Comparison of ENCODE assay signal across 8 cellular contexts in genomic region chr3:183895296-183895695, GRCh38. TPM values are rescaled to one million over a fixed set of nuclear protein-coding genes. Genes with fewer than 3 reads are reported as not detected.
DNase-seq lines count a peak whose midpoint lies in the region; ATAC-seq and TF ChIP-seq lines count a peak whose summit lies in the region.

No MANE protein-coding gene starts in this region.

- H3K4me1 ChIP-seq in osteoblast (ENCODE audit: insufficient read depth, low read length) = no peaks in the 10 kb centered on the region

- H3K4me2 ChIP-seq in osteoblast (ENCODE audit: insufficient read depth, low read length) = no peak overlapping the region

- TF ChIP-seq CTCF in osteoblast (IDR thresholded peaks at IDR 0.05; ENCODE audit: extremely low read depth, low read depth, low read length) = peak; percentile 91

- no peaks in the 10 kb centered on the region for H3K9me3 ChIP-seq in osteoblast (ENCODE audit: low read depth, low read length)

- no peaks in the 10 kb centered on the region for H4K20me1 ChIP-seq in osteoblast (ENCODE audit: insufficient read depth, low read length)

- peaks cover 30% of the 10 kb centered on the region for H3K27me3 ChIP-seq in osteoblast (ENCODE audit: insufficient read depth, low read length)

- DNase-seq in COLO668 (lab: John Stamatoyannopoulos, UW; ENCODE audit: unreplicated experiment) (peak; percentile 2), NCI-H2171 treated with DMSO at 0.1 percent for 48 hours (lab: John Stamatoyannopoulos, UW) (peak; percentile 58), fibroblast of the conjunctiva (ENCODE audit: low read depth) (peak; percentile 45), osteoblast (ENCODE audit: insufficient read length, low spot score, missing footprints) (peak; percentile 91)
- DNase-seq in activated CD4-positive, alpha-beta T cell treated with anti-CD3 and anti-CD28 coated beads for 4 hours = peak; percentile 21 to 24

- H3K4me3 ChIP-seq in osteoblast (ENCODE audit: insufficient read depth, low read length) = no peak overlapping the region

- H3K36me3 ChIP-seq in osteoblast (ENCODE audit: insufficient read depth, low read length) = no peaks in the 10 kb centered on the region

- ATAC-seq in GM21515 (IDR thresholded peaks at IDR 0.05; ENCODE audit: unreplicated experiment) (peak; percentile 66), HG03097 (IDR thresholded peaks at IDR 0.05; ENCODE audit: low FRiP score, unreplicated experiment) (no peak), HG03354 (IDR thresholded peaks at IDR 0.05; ENCODE audit: poor library complexity, severe bottlenecking, unreplicated experiment) (no peak)

- H3K27ac ChIP-seq in osteoblast (ENCODE audit: low read depth, low read length) = no peak overlapping the region

- H2AFZ ChIP-seq in osteoblast (ENCODE audit: low read length) = no peak overlapping the region

- no peaks in the 10 kb centered on the region for H3K79me2 ChIP-seq in osteoblast (ENCODE audit: insufficient read depth, low read length)

RNA-seq across cellular contexts. Expression of gene PARL, which starts 10.6 kb away (rescaled TPM):
- total RNA-seq in osteoblast = 26.8 and 34.0 TPM in 2 replicates

Comparison
In these comparisons a context has a peak if more than half of its experiments do, and no peak if none do; other contexts are left out.
1. DNase-seq: peak in every context shown above with its lines; median percentile 91 in osteoblast; 58 in NCI-H2171 treated with DMSO at 0.1 percent for 48 hours; 45 in fibroblast of the conjunctiva; 22 in activated CD4-positive, alpha-beta T cell treated with anti-CD3 and anti-CD28 coated beads for 4 hours; 2 in COLO668.